ENCODE assay signal across 8 cellular contexts in genomic region chr5:149128023-149128875, GRCh38. TPM values are rescaled to one million over a fixed set of nuclear protein-coding genes. Genes with fewer than 3 reads are reported as not detected.
A peak's percentile ranks its signal among the peaks of the same experiment; 100 is the strongest.
DNase-seq lines count a peak whose midpoint lies in the region; ATAC-seq, FAIRE-seq and TF ChIP-seq lines count a peak whose summit lies in the region.

No MANE protein-coding gene starts in this region.

- WGBS in A549 (ENCODE audit: missing lambda C conversion rate): 33% methylated on average over 13 of the region's 13 CpGs

- TF ChIP-seq POLR2A in A549 (IDR thresholded peaks at IDR 0.05; ENCODE audit: low read length): no peak

- peak; percentile 88 to 97 for ATAC-seq in A549
- ATAC-seq in HG03066 (IDR thresholded peaks at IDR 0.05; ENCODE audit: low read depth, unreplicated experiment): peak; percentile 73

- H3K27ac ChIP-seq in A549: no peak overlapping the region

- no peaks in the 10 kb centered on the region for H3K9me3 ChIP-seq in A549

- peak; percentile 31 to 57; a peak in 4 of 5 replicates for TF ChIP-seq RAD21 in A549 (conservative IDR thresholded peaks at IDR 0.05 in 1 of 2, IDR thresholded peaks at IDR 0.05 in 1 of 2)

- no peak for FAIRE-seq in A549 (lab: Jason Lieb, UNC)

- TF ChIP-seq CTCF in A549 (IDR thresholded peaks at IDR 0.05): peak; percentile 60
- peak; percentile 97 for TF ChIP-seq CTCF in fibroblast of villous mesenchyme (IDR thresholded peaks at IDR 0.05; ENCODE audit: insufficient read depth, low read depth, low read length)

- CTCF ChIA-PET in A549 (lab: Yijun Ruan, JAX): interaction anchor here (0.7 to 5.1 kb wide), 7 partner anchors 13 to 387 kb away, joined by 3 to 52 read pairs (median 6); partner anchors contain the start of gene ABLIM3

- no peak overlapping the region for H3K4me3 ChIP-seq in A549
- no peak overlapping the region for H3K4me3 ChIP-seq in fibroblast of villous mesenchyme (ENCODE audit: low read depth, low read length)

- no peaks in the 10 kb centered on the region for H3K4me1 ChIP-seq in A549

- POLR2A ChIA-PET in A549 (lab: Yijun Ruan, JAX): no interaction called here

- no peak for TF ChIP-seq EP300 in A549 (IDR thresholded peaks at IDR 0.05)

- peak; percentile 30 to 76 for DNase-seq in A549 (ENCODE audit: low read depth in 1 of 2, low spot score in 1 of 2)
- peak; percentile 82 for DNase-seq in GM03348 (ENCODE audit: low spot score)
- DNase-seq in SKM-1 treated with dmso at 0.1 percent for 144 hours (lab: John Stamatoyannopoulos, UW; ENCODE audit: unreplicated experiment): peak; percentile 18
- no peak for DNase-seq in fibroblast of villous mesenchyme (ENCODE audit: low read depth)
- DNase-seq in retina: peak; percentile 26
- no peak for DNase-seq in COLO668 (lab: John Stamatoyannopoulos, UW; ENCODE audit: unreplicated experiment)
- DNase-seq in NCI-H187 treated with DMSO at 0.1 percent for 48 hours (lab: John Stamatoyannopoulos, UW): no peak

- H3K4me2 ChIP-seq in A549: no peak overlapping the region

TF ChIP-seq in A549, 52 proteins besides CTCF, POLR2A, EP300 and RAD21:
- TF ChIP-seq SMC3 (IDR thresholded peaks at IDR 0.05): peak; percentile 35; the same call in 1 of the 3 replicates
- no peak for TF ChIP-seq NFE2L2 (conservative IDR thresholded peaks at IDR 0.05; ENCODE audit: low read length)
- TF ChIP-seq ZNF302 (CRISPR knock-in tag; IDR thresholded peaks at IDR 0.05): no peak

RNA-seq across cellular contexts. Expression of gene ABLIM3, which starts 13.0 kb away (rescaled TPM):
- polyA plus RNA-seq in A549 (2011; rRNA removed): 2.7 and 3.5 TPM in 2 replicates
- polyA plus RNA-seq in A549 (2012; cell fraction: cytosol; rRNA removed): 2.0 and 2.4 TPM in 2 replicates
- polyA plus RNA-seq in A549 (2012; cell fraction: nucleus; rRNA removed): 3.5 and 4.4 TPM in 2 replicates
- polyA plus RNA-seq in A549 (2017; fragmentation: RNase III; extraction: RNeasy Plus Mini Kit Qiagen cat#74134 plus additional on column Dnase treatment): 3.0 to 4.0 TPM (median 3.6 TPM) in 3 replicates
- 6.4 and 7.7 TPM in 2 replicates for polyA minus RNA-seq in A549 (2011; rRNA and poly(A)+ RNA removed)
- 22.2 and 32.8 TPM in 2 replicates for total RNA-seq in fibroblast of villous mesenchyme

Comparison
In these comparisons a context has a peak if more than half of its experiments do, and no peak if none do; other contexts are left out.
1. DNase-seq: peak in A549 (2 of 2), GM03348 (single experiment), SKM-1 treated with dmso at 0.1 percent for 144 hours (single experiment) and retina (single experiment); none in fibroblast of villous mesenchyme (single experiment), COLO668 (single experiment) and NCI-H187 treated with DMSO at 0.1 percent for 48 hours (single experiment).